23 cellular contexts compared by ENCODE assay signal in the genomic region with DNA sequence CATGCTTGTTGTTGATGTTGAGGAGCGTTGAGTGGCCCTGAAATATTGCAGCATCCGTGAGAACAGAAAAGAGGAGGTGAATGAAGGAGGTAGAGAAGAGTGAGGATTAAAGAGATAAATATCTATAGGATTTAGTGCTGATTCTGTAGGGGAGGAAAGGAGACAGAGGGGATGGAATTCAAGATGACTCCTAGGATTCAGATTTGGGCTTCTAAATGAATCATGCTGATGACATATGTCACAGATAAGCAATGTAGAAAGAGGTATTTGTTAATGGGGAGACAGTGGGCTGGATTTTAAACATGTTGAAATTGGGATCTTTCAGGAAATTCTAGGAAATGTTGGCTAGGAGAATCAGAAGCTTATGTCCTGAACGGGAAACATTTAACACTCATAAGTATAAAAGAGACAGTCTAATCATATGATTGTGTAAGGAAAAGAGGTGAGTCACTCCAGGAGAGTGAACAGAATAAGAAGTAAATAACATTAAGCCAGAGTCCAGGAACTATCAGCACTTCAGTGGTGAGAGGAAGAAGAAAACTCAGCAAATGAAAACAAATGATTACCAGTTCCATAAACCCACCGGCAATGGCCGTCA. TPM values are rescaled to one million over a fixed set of nuclear protein-coding genes. Genes with fewer than 3 reads are reported as not detected.
DNase-seq lines count a peak whose midpoint lies in the region; ATAC-seq and TF ChIP-seq lines count a peak whose summit lies in the region.
"Had no signal": no experiment of that assay in that cellular context is flagged by ENCODE, and none has a peak within 500 bp of the region (broad histone marks: within the 10 kb centered on the region; RNA-seq: fewer than 3 reads in every experiment).

No MANE protein-coding gene starts in this region.

- H3K36me3 ChIP-seq in hepatocyte (replicated peaks; ENCODE audit: insufficient read depth, low read depth) (no peaks in the 10 kb centered on the region), gastrocnemius medialis (no peaks in the 10 kb centered on the region), upper lobe of right lung (no peaks in the 10 kb centered on the region)
- H3K36me3 ChIP-seq: lower lobe of right lung, prostate gland, upper lobe of left lung had no signal

- no peak for TF ChIP-seq CTCF in cardiac fibroblast (IDR thresholded peaks at IDR 0.05; ENCODE audit: low read depth, low read length)
- no peak for TF ChIP-seq CTCF in hepatocyte (IDR thresholded peaks at IDR 0.05; ENCODE audit: poor library complexity)
- TF ChIP-seq CTCF in gastrocnemius medialis (IDR thresholded peaks at IDR 0.05 in 4 of 5, conservative IDR thresholded peaks at IDR 0.05 in 1 of 5): no peak
- no peak for TF ChIP-seq CTCF in upper lobe of right lung (IDR thresholded peaks at IDR 0.05)

- ATAC-seq in gastrocnemius medialis (no peak), HG03469 (IDR thresholded peaks at IDR 0.05; ENCODE audit: unreplicated experiment) (no peak), upper lobe of right lung (no peak)
- ATAC-seq: HepG2, lower lobe of right lung, natural killer cell had no signal

- TF ChIP-seq POLR2A in gastrocnemius medialis (IDR thresholded peaks at IDR 0.05): no peak

- in situ Hi-C loops in gastrocnemius medialis (cut with MboI; ENCODE audit: low sequenced_read_pairs in 4 of 4): no loop called here

- H4K20me1 ChIP-seq in hepatocyte (ENCODE audit: insufficient read depth, poor library complexity, severe bottlenecking): no peaks in the 10 kb centered on the region

- no peaks in the 10 kb centered on the region for H3K79me2 ChIP-seq in hepatocyte

- intact Hi-C loops in gastrocnemius medialis (cut with DNase I; ENCODE audit: low total_unique reads) (no loop called here), upper lobe of right lung (cut with DNase I) (no loop called here)

- DNase-seq in AG08395 (ENCODE audit: low spot score) (peak; percentile 21), LHCN-M2 (ENCODE audit: low read depth) (peak; percentile 36), cardiac fibroblast (ENCODE audit: low read depth in 2 of 2) (peak; percentile 67 to 71), hepatocyte (ENCODE audit: low spot score) (peak; percentile 37), gastrocnemius medialis (no peak), NCI-H2227 (lab: John Stamatoyannopoulos, UW; ENCODE audit: unreplicated experiment) (no peak), upper lobe of right lung (no peak)
- DNase-seq: activated CD4-positive, alpha-beta T cell treated with anti-CD3 and anti-CD28 coated beads for 48 hours; activated naive CD4-positive, alpha-beta T cell; Calu3; effector CD4-positive, alpha-beta T cell; GF-D8; lower lobe of right lung; natural killer cell; NCI-H187 treated with DMSO at 0.1 percent for 48 hours; NCI-H524 treated with DMSO at 0.1 percent for 48 hours; stimulated activated CD4-positive, alpha-beta T cell treated with anti-CD3 and anti-CD28 coated beads, Interleukin-15, amount 100 ng/mL, for 24 hours; stimulated activated naive CD4-positive, alpha-beta T cell treated with Interleukin-2 at 50 U/mL for 16 hours; T1000; upper lobe of left lung had no signal

- H3K9me3 ChIP-seq in hepatocyte (ENCODE audit: low read depth) (no peaks in the 10 kb centered on the region), gastrocnemius medialis (no peaks in the 10 kb centered on the region), upper lobe of right lung (no peaks in the 10 kb centered on the region)
- H3K9me3 ChIP-seq: lower lobe of right lung, prostate gland, upper lobe of left lung had no signal

- peak overlapping the region; percentile 52 for H2AFZ ChIP-seq in hepatocyte

- H3K27me3 ChIP-seq in hepatocyte: no peaks in the 10 kb centered on the region
- H3K27me3 ChIP-seq in gastrocnemius medialis: no peaks in the 10 kb centered on the region
- no peaks in the 10 kb centered on the region for H3K27me3 ChIP-seq in upper lobe of right lung
- H3K27me3 ChIP-seq: upper lobe of left lung had no signal

- H3K27ac ChIP-seq in hepatocyte (peak overlapping the region; percentile 72), gastrocnemius medialis (no peak overlapping the region), upper lobe of right lung (no peak overlapping the region)
- H3K27ac ChIP-seq: lower lobe of right lung, prostate gland, upper lobe of left lung had no signal

- H3K9me2 ChIP-seq in hepatocyte (replicated peaks; ENCODE audit: insufficient read depth): no peaks in the 10 kb centered on the region

- H3K4me1 ChIP-seq in hepatocyte (ENCODE audit: insufficient read depth) (no peaks in the 10 kb centered on the region), gastrocnemius medialis (no peaks in the 10 kb centered on the region), upper lobe of right lung (no peaks in the 10 kb centered on the region)
- H3K4me1 ChIP-seq: lower lobe of right lung, prostate gland, upper lobe of left lung had no signal

- H3K4me3 ChIP-seq in cardiac fibroblast (replicated peaks in 1 of 2; ENCODE audit: low read depth in 2 of 2, low read length in 2 of 2) (no peak overlapping the region), hepatocyte (no peak overlapping the region), gastrocnemius medialis (no peak overlapping the region), upper lobe of right lung (no peak overlapping the region)
- H3K4me3 ChIP-seq: lower lobe of right lung, prostate gland, upper lobe of left lung had no signal

- 53% methylated on average over 5 of the region's 5 CpGs for WGBS in hepatocyte (ENCODE audit: low lambda C conversion rate, missing lambda C conversion rate)

- peak overlapping the region; percentile 64 for H3K4me2 ChIP-seq in hepatocyte

RNA-seq across cellular contexts. Expression of gene DIO2, which starts 58.1 kb away (rescaled TPM):
- total RNA-seq in LHCN-M2 (2014; rRNA removed) (0.38 and 1.3 TPM in 2 replicates), hepatocyte (2.5 and 9.3 TPM in 2 replicates), gastrocnemius medialis (10 to 100 TPM in 2 of 4 donors, 1 to 10 TPM in 2; 5.5 to 32.2 (median 17.9) TPM), upper lobe of right lung (1.0 TPM)
- polyA plus RNA-seq in LHCN-M2 (2012): 0.47 TPM
- polyA plus RNA-seq in hepatocyte: 0.71 and 0.74 TPM in 2 replicates
- total RNA-seq: HepG2, natural killer cell had no signal
- polyA plus RNA-seq: HepG2 had no signal

Comparison
In these comparisons a context has a peak if more than half of its experiments do, and no peak if none do; other contexts are left out.
1. DNase-seq: peak in AG08395 (single experiment), LHCN-M2 (single experiment), cardiac fibroblast (2 of 2) and hepatocyte (single experiment); none in gastrocnemius medialis (0 of 2), NCI-H2227 (single experiment) and upper lobe of right lung (single experiment).